In the genomic region with DNA sequence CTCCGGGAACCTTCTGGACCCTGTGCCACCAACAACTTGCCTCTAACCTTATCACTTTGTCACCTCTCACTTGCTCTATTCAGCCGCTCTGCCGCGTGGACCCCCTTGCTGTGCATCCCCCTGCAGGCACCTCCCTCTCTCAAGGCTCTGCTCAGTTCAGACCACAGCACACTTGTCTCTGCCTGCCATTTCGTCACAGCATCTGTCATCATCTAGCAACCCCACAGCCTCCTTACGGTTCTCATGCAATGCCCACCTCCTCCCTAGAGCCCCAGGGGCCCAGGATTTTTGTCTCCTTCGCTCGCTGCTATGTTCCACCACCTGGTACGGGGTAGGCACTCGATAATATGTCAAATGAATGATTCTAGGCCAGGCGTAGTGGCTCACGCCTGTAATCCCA, we compare ENCODE assay signal across 26 cellular contexts. TPM values are rescaled to one million over a fixed set of nuclear protein-coding genes. Genes with fewer than 3 reads are reported as not detected.
DNase-seq lines count a peak whose midpoint lies in the region; ATAC-seq and TF ChIP-seq lines count a peak whose summit lies in the region.
"Had no signal": no experiment of that assay in that cellular context is flagged by ENCODE, and none has a peak within 500 bp of the region (broad histone marks: within the 10 kb centered on the region; RNA-seq: fewer than 3 reads in every experiment).

No MANE protein-coding gene starts in this region.

- H3K9me3 ChIP-seq in BLaER1 treated with 17β-estradiol and CSF1 and Interleukin-3, amounts not matched to agents 10 nM and 100 nM (replicated peaks in 1 of 11) = no peaks in the 10 kb centered on the region
- no peaks in the 10 kb centered on the region for H3K9me3 ChIP-seq in CD4-positive, CD25-positive, alpha-beta regulatory T cell (ENCODE audit: control insufficient read depth in 2 of 2, low read length in 2 of 2)
- H3K9me3 ChIP-seq: esophagus muscularis mucosa, prostate gland, suprapubic skin had no signal

- CTCF ChIA-PET in RWPE1 (lab: Yijun Ruan, JAX) = interaction anchor here (0.5 kb wide), 2 partner anchors 179 to 299 kb away, joined by 3 to 4 read pairs; no protein-coding TSS in a partner anchor

- no peak overlapping the region for H3K4me3 ChIP-seq in BLaER1 treated with 17β-estradiol and CSF1 and Interleukin-3, amounts not matched to agents 10 nM and 100 nM
- no peak overlapping the region for H3K4me3 ChIP-seq in CD4-positive, CD25-positive, alpha-beta regulatory T cell (ENCODE audit: low read depth, low read length)
- H3K4me3 ChIP-seq in mesendoderm (ENCODE audit: low read length) = no peak overlapping the region
- H3K4me3 ChIP-seq: esophagus muscularis mucosa, hepatocyte, prostate gland, suprapubic skin had no signal

- H4K5ac ChIP-seq in mesendoderm (ENCODE audit: low read length) = no peak overlapping the region

- H3K27ac Mint-ChIP-seq in CD4-positive, CD25-positive, alpha-beta regulatory T cell = peak overlapping the region; percentile 52 to 92 (median 71)
- H3K27ac Mint-ChIP-seq: activated naive CD8-positive, alpha-beta T cell; activated T-helper 17 cell treated with anti-CD3 and anti-CD28 coated beads, Interleukin-2, amount 50 U/mL, for 72 hours had no signal

- no peaks in the 10 kb centered on the region for H3K27me3 Mint-ChIP-seq in CD4-positive, CD25-positive, alpha-beta regulatory T cell
- H3K27me3 Mint-ChIP-seq: activated naive CD8-positive, alpha-beta T cell; activated T-helper 17 cell treated with anti-CD3 and anti-CD28 coated beads, Interleukin-2, amount 50 U/mL, for 72 hours; CD8-positive, alpha-beta memory T cell had no signal

- H3K56ac ChIP-seq in mesendoderm (ENCODE audit: low read length) = peak overlapping the region; percentile 42

- peaks cover 0 to 54% (median 15%) of the 10 kb centered on the region in 11 experiments; a peak in 12 of 22 replicates for H4K20me1 ChIP-seq in BLaER1 treated with 17β-estradiol and CSF1 and Interleukin-3, amounts not matched to agents 10 nM and 100 nM

- no peak for TF ChIP-seq CTCF in RWPE1 (conservative IDR thresholded peaks at IDR 0.05; ENCODE audit: low read depth)

- H3K4ac ChIP-seq in mesendoderm (ENCODE audit: low read depth, low read length) = no peak overlapping the region

- no peaks in the 10 kb centered on the region for H3K27me3 ChIP-seq in BLaER1 treated with 17β-estradiol and CSF1 and Interleukin-3, amounts not matched to agents 10 nM and 100 nM
- no peaks in the 10 kb centered on the region for H3K27me3 ChIP-seq in CD4-positive, CD25-positive, alpha-beta regulatory T cell (ENCODE audit: control insufficient read depth, insufficient read depth, low read length)
- no peaks in the 10 kb centered on the region for H3K27me3 ChIP-seq in mesendoderm (ENCODE audit: insufficient read depth, low read length, poor library complexity)
- H3K27me3 ChIP-seq: esophagus muscularis mucosa, foreskin keratinocyte, hepatocyte, suprapubic skin had no signal

- no peak overlapping the region for H3K23ac ChIP-seq in mesendoderm (ENCODE audit: low read length)

- POLR2A ChIA-PET in RWPE1 (lab: Yijun Ruan, JAX; ENCODE audit: low non-redundant PET) = no interaction called here

- H3K36me3 Mint-ChIP-seq in CD4-positive, CD25-positive, alpha-beta regulatory T cell = peaks cover 28% of the 10 kb centered on the region

- H3K4me1 Mint-ChIP-seq in CD4-positive, CD25-positive, alpha-beta regulatory T cell = peaks cover 7 to 50% (median 28%) of the 10 kb centered on the region in 4 donors

- H3K79me2 ChIP-seq in mesendoderm (ENCODE audit: control insufficient read depth, insufficient read depth, low read length) = peaks cover 19% of the 10 kb centered on the region

- no peak overlapping the region for H3K18ac ChIP-seq in mesendoderm (ENCODE audit: low read length)

- no peak overlapping the region for H4K8ac ChIP-seq in mesendoderm (ENCODE audit: low read depth, low read length)

- no peak for ATAC-seq in CD4-positive, CD25-positive, alpha-beta regulatory T cell (ENCODE audit: low read depth in 2 of 2)
- no peak for ATAC-seq in HG02678 (IDR thresholded peaks at IDR 0.05; ENCODE audit: unreplicated experiment)
- no peak for ATAC-seq in GM21447 (IDR thresholded peaks at IDR 0.05; ENCODE audit: unreplicated experiment)
- ATAC-seq: activated T-helper 17 cell treated with anti-CD3 and anti-CD28 coated beads, Interleukin-2, amount 50 U/mL, for 72 hours; foreskin keratinocyte; left cardiac atrium; sciatic nerve had no signal

- DNase-seq in CD4-positive, CD25-positive, alpha-beta regulatory T cell = no peak
- DNase-seq in RWPE1 (ENCODE audit: low spot score) = no peak
- DNase-seq in mesendoderm = no peak
- no peak for DNase-seq in DMS 273 (lab: John Stamatoyannopoulos, UW; ENCODE audit: unreplicated experiment)
- DNase-seq: activated CD8-positive, alpha-beta memory T cell treated with anti-CD3 and anti-CD28 coated beads, Interleukin-2, amount 50 U/mL, for 4 hours; anterior cingulate cortex; CD8-positive, alpha-beta memory T cell; cortex of kidney; foreskin keratinocyte; left cardiac atrium; NCI-H1436; NCI-H2107; OCI-M1; stimulated activated CD4-positive, alpha-beta T cell treated with anti-CD3 and anti-CD28 coated beads, Interleukin-4, amount 100 ng/mL, for 4 hours; stimulated activated naive CD4-positive, alpha-beta T cell had no signal

- no peak overlapping the region for H2BK5ac ChIP-seq in mesendoderm (ENCODE audit: low read length)

- peaks cover 26 to 74% (median 62%) of the 10 kb centered on the region in 11 experiments for H3K36me3 ChIP-seq in BLaER1 treated with 17β-estradiol and CSF1 and Interleukin-3, amounts not matched to agents 10 nM and 100 nM
- H3K36me3 ChIP-seq in CD4-positive, CD25-positive, alpha-beta regulatory T cell (ENCODE audit: control insufficient read depth, insufficient read depth, low read length) = peaks cover 26% of the 10 kb centered on the region
- H3K36me3 ChIP-seq in mesendoderm (ENCODE audit: control insufficient read depth, insufficient read depth, low read length) = peaks cover 9% of the 10 kb centered on the region
- H3K36me3 ChIP-seq: prostate gland had no signal

- WGBS in mesendoderm (ENCODE audit: extremely low coverage, insufficient coverage, low lambda C conversion rate) = no CpG with 5 or more reads among the region's 12 CpGs

- H3K79me1 ChIP-seq in mesendoderm (ENCODE audit: low read length) = peaks cover 19% of the 10 kb centered on the region

- H2BK120ac ChIP-seq in mesendoderm (ENCODE audit: low read depth, low read length) = no peak overlapping the region

- H2AK5ac ChIP-seq in mesendoderm (ENCODE audit: low read length) = no peak overlapping the region

- peak overlapping the region in 4 of 11 experiments; percentile 30 to 35 (median 34); a peak in 5 of 22 replicates for H3K27ac ChIP-seq in BLaER1 treated with 17β-estradiol and CSF1 and Interleukin-3, amounts not matched to agents 10 nM and 100 nM
- H3K27ac ChIP-seq in CD4-positive, CD25-positive, alpha-beta regulatory T cell (ENCODE audit: insufficient read depth, low read length, poor library complexity, severe bottlenecking) = no peak overlapping the region
- H3K27ac ChIP-seq in RWPE1 (peak overlapping the region; percentile 27), mesendoderm (ENCODE audit: low read depth, low read length) (no peak overlapping the region)
- H3K27ac ChIP-seq: esophagus muscularis mucosa, foreskin keratinocyte, hepatocyte, prostate gland, suprapubic skin, VCaP had no signal

- H3K9me3 Mint-ChIP-seq in CD4-positive, CD25-positive, alpha-beta regulatory T cell = no peaks in the 10 kb centered on the region
- H3K9me3 Mint-ChIP-seq: activated T-helper 17 cell treated with anti-CD3 and anti-CD28 coated beads, Interleukin-2, amount 50 U/mL, for 72 hours; CD8-positive, alpha-beta memory T cell had no signal

- H3K9ac ChIP-seq in BLaER1 treated with 17β-estradiol and CSF1 and Interleukin-3, amounts not matched to agents 10 nM and 100 nM = peak overlapping the region in 10 of 11 experiments; percentile 12 to 54 (median 34); a peak in 16 of 22 replicates
- no peak overlapping the region for H3K9ac ChIP-seq in mesendoderm (ENCODE audit: low read length)

- H2BK15ac ChIP-seq in mesendoderm (replicated peaks; ENCODE audit: low read depth) = no peak overlapping the region

- peaks cover 60 to 85% (median 74%) of the 10 kb centered on the region in 10 experiments for H3K4me1 ChIP-seq in BLaER1 treated with 17β-estradiol and CSF1 and Interleukin-3, amounts not matched to agents 10 nM and 100 nM
- H3K4me1 ChIP-seq in CD4-positive, CD25-positive, alpha-beta regulatory T cell (ENCODE audit: control insufficient read depth, insufficient read depth, low read length, poor library complexity, severe bottlenecking) = peaks cover 14% of the 10 kb centered on the region
- peaks cover 2% of the 10 kb centered on the region for H3K4me1 ChIP-seq in mesendoderm (ENCODE audit: control insufficient read depth, low read depth, low read length)
- H3K4me1 ChIP-seq: foreskin keratinocyte had no signal

- H3K4me3 Mint-ChIP-seq in CD4-positive, CD25-positive, alpha-beta regulatory T cell = peak overlapping the region in 1 of 4 donors; percentile 90
- H3K4me3 Mint-ChIP-seq: activated naive CD8-positive, alpha-beta T cell; activated T-helper 17 cell treated with anti-CD3 and anti-CD28 coated beads, Interleukin-2, amount 50 U/mL, for 72 hours had no signal

- peak overlapping the region in 10 of 11 experiments; percentile 29 to 68 (median 52); a peak in 15 of 22 replicates for H3K4me2 ChIP-seq in BLaER1 treated with 17β-estradiol and CSF1 and Interleukin-3, amounts not matched to agents 10 nM and 100 nM
- H3K4me2 ChIP-seq in mesendoderm (ENCODE audit: low read length) = no peak overlapping the region
- H3K4me2 ChIP-seq: hepatocyte had no signal

RNA-seq across cellular contexts. Expression of a gene that starts 4.8 kb away (rescaled TPM):
- total RNA-seq in CD4-positive, CD25-positive, alpha-beta regulatory T cell = 26.9 TPM
- polyA plus RNA-seq in CD4-positive, CD25-positive, alpha-beta regulatory T cell = 10 to 100 TPM; 11.0 to 12.7 (median 11.1) TPM
- polyA plus RNA-seq in mesendoderm (2013, experiment 1 of 2) = 24.9 TPM
- 24.3 TPM for polyA plus RNA-seq in mesendoderm (2013, experiment 2 of 2)

RNA-seq across cellular contexts. Expression of a gene that starts 5.2 kb away (rescaled TPM):
- 252 TPM for total RNA-seq in CD4-positive, CD25-positive, alpha-beta regulatory T cell
- polyA plus RNA-seq in CD4-positive, CD25-positive, alpha-beta regulatory T cell = 1 to 10 TPM; 3.4 to 6.7 (median 4.9) TPM
- 28.8 TPM for polyA plus RNA-seq in mesendoderm (2013, experiment 1 of 2)
- polyA plus RNA-seq in mesendoderm (2013, experiment 2 of 2) = 29.1 TPM

RNA-seq across cellular contexts. Expression of a gene that starts 43.8 kb away (rescaled TPM):
- 2.3 TPM for total RNA-seq in CD4-positive, CD25-positive, alpha-beta regulatory T cell
- under 1 TPM in 3 of 4 donors, not detected in 1; 0.03 to 0.65 (median 0.06) TPM for polyA plus RNA-seq in CD4-positive, CD25-positive, alpha-beta regulatory T cell
- polyA plus RNA-seq in mesendoderm (2013, experiment 1 of 2) = 2.1 TPM
- 2.3 TPM for polyA plus RNA-seq in mesendoderm (2013, experiment 2 of 2)
